In genomic region chr5:54520940-54521339, GRCh38 we compare ENCODE assay signal across 8 cellular contexts. TPM values are rescaled to one million over a fixed set of nuclear protein-coding genes. Genes with fewer than 3 reads are reported as not detected.
DNase-seq lines count a peak whose midpoint lies in the region; ATAC-seq and TF ChIP-seq lines count a peak whose summit lies in the region.

No MANE protein-coding gene starts in this region.

- TF ChIP-seq CTCF in HFFc6 (IDR thresholded peaks at IDR 0.05), result no peak

- H3K4me3 Mint-ChIP-seq in HFFc6 (peak overlapping the region; percentile 94), immature natural killer cell (peak overlapping the region in 4 of 5 donors; percentile 93 to 99 (median 94))
- H3K4me3 Mint-ChIP-seq in activated naive CD8-positive, alpha-beta T cell treated with anti-CD3 and anti-CD28 coated beads, Interleukin-2, amount 50 U/mL, for 24 hours, result peak overlapping the region; percentile 83
- peak overlapping the region; percentile 77 for H3K4me3 Mint-ChIP-seq in stimulated activated effector memory CD8-positive, alpha-beta T cell treated with anti-CD3 and anti-CD28 coated beads, Interleukin-12 subunit alpha, Interleukin-12 subunit beta, amount 100 ng/mL, for 72 hours

- no peaks in the 10 kb centered on the region for H3K27me3 Mint-ChIP-seq in HFFc6 (ENCODE audit: insufficient read depth)
- no peaks in the 10 kb centered on the region for H3K27me3 Mint-ChIP-seq in activated naive CD8-positive, alpha-beta T cell treated with anti-CD3 and anti-CD28 coated beads, Interleukin-2, amount 50 U/mL, for 24 hours
- H3K27me3 Mint-ChIP-seq in immature natural killer cell (ENCODE audit: low read depth in 3 of 3), result peaks cover 0 to 4% (median 0%) of the 10 kb centered on the region in 3 donors

- no peak for ATAC-seq in activated naive CD8-positive, alpha-beta T cell treated with anti-CD3 and anti-CD28 coated beads, Interleukin-2, amount 50 U/mL, for 24 hours
- no peak for ATAC-seq in stimulated activated effector memory CD8-positive, alpha-beta T cell treated with anti-CD3 and anti-CD28 coated beads, Interleukin-12 subunit alpha, Interleukin-12 subunit beta, amount 100 ng/mL, for 72 hours
- no peak for ATAC-seq in GM21737 (IDR thresholded peaks at IDR 0.05; ENCODE audit: unreplicated experiment)

- DNase-seq in HFFc6 (no peak), immature natural killer cell (no peak), NCI-H2227 (lab: John Stamatoyannopoulos, UW; ENCODE audit: unreplicated experiment) (no peak), epidermal melanocyte (ENCODE audit: insufficient read length, low spot score) (no peak)
- no peak for DNase-seq in activated naive CD8-positive, alpha-beta T cell treated with anti-CD3 and anti-CD28 coated beads, Interleukin-2, amount 50 U/mL, for 24 hours
- DNase-seq in stimulated activated effector memory CD8-positive, alpha-beta T cell treated with anti-CD3 and anti-CD28 coated beads, Interleukin-12 subunit alpha, Interleukin-12 subunit beta, amount 100 ng/mL, for 72 hours (ENCODE audit: low spot score in 2 of 2), result no peak
- no peak for DNase-seq in stimulated activated CD4-positive, alpha-beta T cell treated with anti-CD3 and anti-CD28 coated beads, Interleukin-12 subunit alpha, Interleukin-12 subunit beta, amount 100 ng/mL, for 4 hours

- H3K4me1 Mint-ChIP-seq in HFFc6 (ENCODE audit: low read depth) (peaks cover 69% of the 10 kb centered on the region), immature natural killer cell (peaks cover 6 to 35% of the 10 kb centered on the region in 2 donors)
- H3K4me1 Mint-ChIP-seq in activated naive CD8-positive, alpha-beta T cell treated with anti-CD3 and anti-CD28 coated beads, Interleukin-2, amount 50 U/mL, for 24 hours, result peaks cover 64% of the 10 kb centered on the region
- peaks cover 59% of the 10 kb centered on the region for H3K4me1 Mint-ChIP-seq in stimulated activated effector memory CD8-positive, alpha-beta T cell treated with anti-CD3 and anti-CD28 coated beads, Interleukin-12 subunit alpha, Interleukin-12 subunit beta, amount 100 ng/mL, for 72 hours

- peaks cover 9% of the 10 kb centered on the region for H3K9me3 Mint-ChIP-seq in HFFc6
- H3K9me3 Mint-ChIP-seq in activated naive CD8-positive, alpha-beta T cell treated with anti-CD3 and anti-CD28 coated beads, Interleukin-2, amount 50 U/mL, for 24 hours, result no peaks in the 10 kb centered on the region
- H3K9me3 Mint-ChIP-seq in immature natural killer cell, result no peaks in the 10 kb centered on the region
- H3K9me3 Mint-ChIP-seq in stimulated activated effector memory CD8-positive, alpha-beta T cell treated with anti-CD3 and anti-CD28 coated beads, Interleukin-12 subunit alpha, Interleukin-12 subunit beta, amount 100 ng/mL, for 72 hours, result no peaks in the 10 kb centered on the region

- peak overlapping the region; percentile 79 for H3K27ac Mint-ChIP-seq in HFFc6
- peak overlapping the region; percentile 37 for H3K27ac Mint-ChIP-seq in activated naive CD8-positive, alpha-beta T cell treated with anti-CD3 and anti-CD28 coated beads, Interleukin-2, amount 50 U/mL, for 24 hours
- H3K27ac Mint-ChIP-seq in immature natural killer cell, result peak overlapping the region; percentile 32 to 92 (median 86)
- peak overlapping the region; percentile 76 for H3K27ac Mint-ChIP-seq in stimulated activated effector memory CD8-positive, alpha-beta T cell treated with anti-CD3 and anti-CD28 coated beads, Interleukin-12 subunit alpha, Interleukin-12 subunit beta, amount 100 ng/mL, for 72 hours

- peaks cover 54% of the 10 kb centered on the region for H3K36me3 Mint-ChIP-seq in HFFc6 (ENCODE audit: low read depth)
- H3K36me3 Mint-ChIP-seq in activated naive CD8-positive, alpha-beta T cell treated with anti-CD3 and anti-CD28 coated beads, Interleukin-2, amount 50 U/mL, for 24 hours (ENCODE audit: low read depth), result peaks cover 3% of the 10 kb centered on the region
- peaks cover 0 to 5% (median 3%) of the 10 kb centered on the region in 3 donors for H3K36me3 Mint-ChIP-seq in immature natural killer cell
- H3K36me3 Mint-ChIP-seq in stimulated activated effector memory CD8-positive, alpha-beta T cell treated with anti-CD3 and anti-CD28 coated beads, Interleukin-12 subunit alpha, Interleukin-12 subunit beta, amount 100 ng/mL, for 72 hours, result peaks cover 17% of the 10 kb centered on the region

RNA-seq across cellular contexts. Expression of gene SNX18, which starts 3.4 kb away (rescaled TPM):
- 10 to 100 TPM; 32.8 to 47.3 (median 39.7) TPM for total RNA-seq in HFFc6 (2021; fragmentation: NEBNext Ultra II Directional; extraction: Animal tissue kit (Norgen Biotek cat#: 25700))
- 10 to 100 TPM in 1 of 3 donors, 1 to 10 TPM in 2; 1.5 to 10.2 (median 6.0) TPM for polyA plus RNA-seq in immature natural killer cell
